ENCODE assay signal across 1 cellular context in the genomic region with DNA sequence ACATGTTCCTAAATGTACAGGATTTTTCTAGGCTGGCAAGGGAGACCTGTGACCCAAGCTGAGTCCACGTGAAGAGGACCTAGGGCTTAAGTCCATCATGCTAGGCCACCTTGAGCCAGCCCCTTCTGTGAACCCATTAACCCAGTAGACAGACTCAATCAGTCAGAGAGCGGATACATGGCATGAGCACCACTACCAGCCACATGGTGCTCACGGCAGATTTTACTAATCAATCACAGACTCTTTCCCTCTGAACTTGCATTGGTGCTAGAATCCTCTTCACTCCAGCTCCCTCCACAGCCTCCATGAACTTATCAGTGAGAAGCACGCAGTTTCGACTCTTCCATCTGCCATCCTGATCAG.
TF ChIP-seq lines count a peak whose summit lies in the region.

No MANE protein-coding gene starts in this region.

TF ChIP-seq in HepG2, 621 proteins besides CTCF, POLR2A, EP300 and RAD21:
- TF ChIP-seq ZBTB49 (CRISPR knock-in tag; IDR thresholded peaks at IDR 0.05; ENCODE audit: borderline replicate concordance) (no peak), MXD4 (CRISPR knock-in tag; IDR thresholded peaks at IDR 0.05) (0 out of 2 replicates have a peak, but pooled peaks have one; percentile 17), KDM2A (CRISPR knock-in tag; IDR thresholded peaks at IDR 0.05; ENCODE audit: borderline replicate concordance, low read depth) (peak; percentile 31; the same call in 1 of the 2 replicates), ZNF33B (CRISPR knock-in tag; IDR thresholded peaks at IDR 0.05) (no peak), NFKBIZ (CRISPR knock-in tag; IDR thresholded peaks at IDR 0.05) (0 out of 2 replicates have a peak, but pooled peaks have one; percentile 21), TMF1 (CRISPR knock-in tag; IDR thresholded peaks at IDR 0.05; ENCODE audit: low read depth) (0 out of 2 replicates have a peak, but pooled peaks have one; percentile 47), XRCC5 (optimal IDR thresholded peaks at IDR 0.05; ENCODE audit: low read length) (no peak), ZGPAT (CRISPR knock-in tag; IDR thresholded peaks at IDR 0.05) (0 out of 2 replicates have a peak, but pooled peaks have one; percentile 14)
